ENCODE assay signal across 14 cellular contexts in genomic region chr2:234411793-234412192, GRCh38.
DNase-seq lines count a peak whose midpoint lies in the region; ATAC-seq and TF ChIP-seq lines count a peak whose summit lies in the region.
"Had no signal": no experiment of that assay in that cellular context is flagged by ENCODE, and none has a peak within 500 bp of the region (broad histone marks: within the 10 kb centered on the region; RNA-seq: fewer than 3 reads in every experiment).

No MANE protein-coding gene starts in this region.

- no peak overlapping the region for H3K4me3 Mint-ChIP-seq in activated T-helper 2 cell treated with anti-CD3 and anti-CD28 coated beads, Interferon-gamma antibody, Interleukin-2, Interleukin-4, amounts not matched to agents 10 μg/mL and 5 μg/mL and 100 μg/mL, durations not matched to agents 14 hours and 24 hours and 36 hours (ENCODE audit: low read depth)
- H3K4me3 Mint-ChIP-seq: activated naive CD8-positive, alpha-beta T cell; CD14-positive monocyte had no signal

- no peak for TF ChIP-seq CTCF in sigmoid colon (IDR thresholded peaks at IDR 0.05)
- no peak for TF ChIP-seq CTCF in testis (IDR thresholded peaks at IDR 0.05)

- H3K27me3 ChIP-seq in sigmoid colon: peaks cover 0 to 7% (median 0%) of the 10 kb centered on the region in 3 donors
- no peaks in the 10 kb centered on the region for H3K27me3 ChIP-seq in testis

- no peaks in the 10 kb centered on the region for H3K36me3 Mint-ChIP-seq in activated T-helper 2 cell treated with anti-CD3 and anti-CD28 coated beads, Interferon-gamma antibody, Interleukin-2, Interleukin-4, amounts not matched to agents 10 μg/mL and 5 μg/mL and 100 μg/mL, durations not matched to agents 14 hours and 24 hours and 36 hours (ENCODE audit: low read depth)
- H3K36me3 Mint-ChIP-seq: activated naive CD8-positive, alpha-beta T cell; CD14-positive monocyte had no signal

- H3K4me1 Mint-ChIP-seq in activated T-helper 2 cell treated with anti-CD3 and anti-CD28 coated beads, Interferon-gamma antibody, Interleukin-2, Interleukin-4, amounts not matched to agents 10 μg/mL and 5 μg/mL and 100 μg/mL, durations not matched to agents 14 hours and 24 hours and 36 hours (ENCODE audit: low read depth): peaks cover 9% of the 10 kb centered on the region

- H3K9me3 Mint-ChIP-seq in activated T-helper 2 cell treated with anti-CD3 and anti-CD28 coated beads, Interferon-gamma antibody, Interleukin-2, Interleukin-4, amounts not matched to agents 10 μg/mL and 5 μg/mL and 100 μg/mL, durations not matched to agents 14 hours and 24 hours and 36 hours: no peaks in the 10 kb centered on the region

- no peaks in the 10 kb centered on the region for H3K36me3 ChIP-seq in sigmoid colon
- H3K36me3 ChIP-seq in testis (ENCODE audit: low read depth, missing control alignments): no peaks in the 10 kb centered on the region

- H3K4me3 ChIP-seq in sigmoid colon (no peak overlapping the region), testis (no peak overlapping the region)
- H3K4me3 ChIP-seq: skin epidermis had no signal

- DNase-seq in epithelial cell of prostate (ENCODE audit: low read depth, low spot score) (no peak), sigmoid colon (no peak), testis (no peak)
- no peak for DNase-seq in activated T-helper 2 cell treated with anti-CD3 and anti-CD28 coated beads, Interferon-gamma antibody, Interleukin-2, Interleukin-4, amounts not matched to agents 10 μg/mL and 5 μg/mL and 100 μg/mL, durations not matched to agents 14 hours and 24 hours and 36 hours (ENCODE audit: low spot score)
- DNase-seq: cortex of kidney, NCI-H1930, RPMI8226 had no signal

- H3K9me3 ChIP-seq in sigmoid colon (no peaks in the 10 kb centered on the region), testis (no peaks in the 10 kb centered on the region)

- TF ChIP-seq POLR2A in sigmoid colon (IDR thresholded peaks at IDR 0.05) (no peak), testis (IDR thresholded peaks at IDR 0.05) (no peak)

- no peaks in the 10 kb centered on the region for H3K4me1 ChIP-seq in sigmoid colon
- H3K4me1 ChIP-seq in testis: no peaks in the 10 kb centered on the region

- no peak overlapping the region for H3K27ac Mint-ChIP-seq in activated T-helper 2 cell treated with anti-CD3 and anti-CD28 coated beads, Interferon-gamma antibody, Interleukin-2, Interleukin-4, amounts not matched to agents 10 μg/mL and 5 μg/mL and 100 μg/mL, durations not matched to agents 14 hours and 24 hours and 36 hours
- H3K27ac Mint-ChIP-seq: activated naive CD8-positive, alpha-beta T cell; CD14-positive monocyte had no signal

- H3K27ac ChIP-seq in epithelial cell of prostate (peak overlapping the region; percentile 53), sigmoid colon (no peak overlapping the region), testis (no peak overlapping the region)

- no peak for TF ChIP-seq EP300 in sigmoid colon (IDR thresholded peaks at IDR 0.05)

- 79 to 81% methylated on average over 4 of the region's 4 CpGs for WGBS in sigmoid colon, 2 donors
- 91 to 92% methylated on average over 4 of the region's 4 CpGs for WGBS in testis, 2 donors

- ATAC-seq in GM18519 (IDR thresholded peaks at IDR 0.05; ENCODE audit: low FRiP score, unreplicated experiment) (peak; percentile 61), GM21529 (IDR thresholded peaks at IDR 0.05; ENCODE audit: unreplicated experiment) (peak; percentile 96), HG03103 (IDR thresholded peaks at IDR 0.05; ENCODE audit: low read depth, unreplicated experiment) (peak; percentile 73), HG02970 (IDR thresholded peaks at IDR 0.05; ENCODE audit: low FRiP score, unreplicated experiment) (no peak)

- no peaks in the 10 kb centered on the region for H3K27me3 Mint-ChIP-seq in activated T-helper 2 cell treated with anti-CD3 and anti-CD28 coated beads, Interferon-gamma antibody, Interleukin-2, Interleukin-4, amounts not matched to agents 10 μg/mL and 5 μg/mL and 100 μg/mL, durations not matched to agents 14 hours and 24 hours and 36 hours (ENCODE audit: low read depth)
- H3K27me3 Mint-ChIP-seq: activated naive CD8-positive, alpha-beta T cell had no signal

- intact Hi-C loops in sigmoid colon (cut with DNase I): no loop called here
- intact Hi-C loops in testis (cut with DNase I; ENCODE audit: low total_unique reads): no loop called here
- intact Hi-C loops in activated T-helper 2 cell treated with anti-CD3 and anti-CD28 coated beads, Interferon-gamma antibody, Interleukin-2, Interleukin-4, amounts not matched to agents 10 μg/mL and 5 μg/mL and 100 μg/mL, durations not matched to agents 14 hours and 24 hours and 36 hours (cut with micrococcal nuclease): no loop called here
